Comparison of ENCODE assay signal across 9 cellular contexts in genomic region chr11:66281776-66282467, GRCh38. TPM values are rescaled to one million over a fixed set of nuclear protein-coding genes. Genes with fewer than 3 reads are reported as not detected.
A peak's percentile ranks its signal among the peaks of the same experiment; 100 is the strongest.
DNase-seq lines count a peak whose midpoint lies in the region; ATAC-seq, FAIRE-seq and TF ChIP-seq lines count a peak whose summit lies in the region.
"Had no signal": no experiment of that assay in that cellular context is flagged by ENCODE, and none has a peak within 500 bp of the region (broad histone marks: within the 10 kb centered on the region; RNA-seq: fewer than 3 reads in every experiment).

No MANE protein-coding gene starts in this region.

- no peak overlapping the region for H3K23ac ChIP-seq in H9 (ENCODE audit: insufficient read length, low read depth, low read length)

- TF ChIP-seq CTCF in CD14-positive monocyte (IDR thresholded peaks at IDR 0.05) (no peak), H9 (conservative IDR thresholded peaks at IDR 0.05) (no peak), K562 (IDR thresholded peaks at IDR 0.05 in 2 of 3, conservative IDR thresholded peaks at IDR 0.05 in 1 of 3; ENCODE audit: insufficient read depth in 2 of 3, low read depth in 1 of 3, low read length in 3 of 3) (no peak), nephron (IDR thresholded peaks at IDR 0.05; ENCODE audit: unreplicated experiment in 3 of 3) (no peak), tibial nerve (IDR thresholded peaks at IDR 0.05) (no peak)

- no peak overlapping the region for H2AK5ac ChIP-seq in H9 (ENCODE audit: insufficient read length, low read length)

- H3K4me3 Mint-ChIP-seq in CD14-positive monocyte (peak overlapping the region in 1 of 2 donors; percentile 9), H9 (peak overlapping the region in 1 of 2 experiments; percentile 23; a peak in 1 of 5 replicates), nephron (peak overlapping the region in 2 of 3 experiments; percentile 30 to 37)

- H3K4me2 ChIP-seq in H9 (ENCODE audit: insufficient read depth, insufficient read length, low read length) (no peak overlapping the region), K562 (ENCODE audit: insufficient read depth, low read length) (no peak overlapping the region)

- no peak for TF ChIP-seq EP300 in K562 (IDR thresholded peaks at IDR 0.05; ENCODE audit: low read length)
- no peak for TF ChIP-seq EP300 in tibial nerve (IDR thresholded peaks at IDR 0.05)

- H3K4me3 ChIP-seq in K562, result no peak overlapping the region
- H3K4me3 ChIP-seq in tibial nerve, result no peak overlapping the region

- DNase-seq in CD14-positive monocyte (ENCODE audit: low spot score) (no peak), H9 (no peak), K562 (ENCODE audit: extremely low read depth in 1 of 4, low spot score in 3 of 4) (no peak), NCI-H82 (lab: John Stamatoyannopoulos, UW) (no peak), SIG-M5 (lab: John Stamatoyannopoulos, UW) (no peak), globus pallidus (ENCODE audit: low spot score) (no peak), tibial nerve (ENCODE audit: low spot score in 2 of 2) (no peak)

- H3K27me3 ChIP-seq in H9 (ENCODE audit: insufficient read depth, low read length), result no peaks in the 10 kb centered on the region
- no peaks in the 10 kb centered on the region for H3K27me3 ChIP-seq in K562 (ENCODE audit: control insufficient read depth in 2 of 2, insufficient read depth in 2 of 2, low read length in 2 of 2)
- H3K27me3 ChIP-seq in tibial nerve, result peaks cover 0 to 3% of the 10 kb centered on the region in 2 donors

- no TSS peak for BruUV-seq in K562 (replicated peaks; lab: Mats Ljungman, UMichigan)

- peak overlapping the region; percentile 10 for H3K18ac ChIP-seq in H9 (ENCODE audit: insufficient read length, low read depth, low read length)

- H2BK12ac ChIP-seq in H9 (ENCODE audit: insufficient read length, low read depth, low read length), result no peak overlapping the region

- H2BK5ac ChIP-seq in H9 (ENCODE audit: insufficient read length, low read length), result no peak overlapping the region

- H2BK15ac ChIP-seq in H9 (ENCODE audit: low read depth, low read length), result no peak overlapping the region

- H3K9me3 ChIP-seq in H9 (ENCODE audit: control insufficient read depth, low read depth, low read length) (no peaks in the 10 kb centered on the region), K562 (replicated peaks; ENCODE audit: control insufficient read depth, insufficient read depth, low read depth, low read length) (no peaks in the 10 kb centered on the region), tibial nerve (no peaks in the 10 kb centered on the region)

- H3K14ac ChIP-seq in H9 (ENCODE audit: insufficient read depth, low read length), result peak overlapping the region; percentile 18; the same call in 1 of the 2 replicates

- H3K4me1 Mint-ChIP-seq in CD14-positive monocyte (peaks cover 24% of the 10 kb centered on the region), H9 (peaks cover 25 to 29% of the 10 kb centered on the region in 2 experiments), nephron (peaks cover 16% of the 10 kb centered on the region)

- H4K20me1 ChIP-seq in H9 (ENCODE audit: control insufficient read depth, insufficient read depth, insufficient read length) (no peaks in the 10 kb centered on the region), K562 (replicated peaks; ENCODE audit: control insufficient read depth, insufficient read depth, low read length) (peaks cover 23% of the 10 kb centered on the region)

- no peak overlapping the region for H3T11ph ChIP-seq in H9 (ENCODE audit: low read length)

- no peak overlapping the region for H2BK120ac ChIP-seq in H9 (ENCODE audit: low read depth, low read length, poor library complexity, severe bottlenecking)

- H3K9ac ChIP-seq in H9 (ENCODE audit: extremely low read depth, insufficient read length, low read length) (no peak overlapping the region), K562 (ENCODE audit: insufficient read depth in 1 of 2, low read depth in 2 of 2, low read length in 2 of 2) (no peak overlapping the region)

- POLR2A ChIA-PET in K562 (lab: Yijun Ruan, JAX), result interaction anchor here (0.6 to 3.7 kb wide), 5 partner anchors 8 to 413 kb away, joined by 3 to 21 read pairs (median 4); no protein-coding TSS in a partner anchor

- H3K27ac Mint-ChIP-seq in CD14-positive monocyte (peak overlapping the region in 4 of 7 donors; percentile 31 to 72 (median 53)), H9 (peak overlapping the region in 1 of 3 experiments; percentile 78; a peak in 2 of 7 replicates), nephron (no peak overlapping the region)

- H3K4ac ChIP-seq in H9 (ENCODE audit: low read depth, low read length), result no peak overlapping the region

- in situ Hi-C loops in K562 (cut with MboI), result no loop called here

- no peak overlapping the region for H4K8ac ChIP-seq in H9 (replicated peaks; ENCODE audit: insufficient read length, low read depth, low read length)

- WGBS in H9 (ENCODE audit: extremely low coverage, insufficient read length, low lambda C conversion rate), result no CpG with 5 or more reads among the region's 20 CpGs
- 48% methylated on average over 16 of the region's 20 CpGs for WGBS in K562 (ENCODE audit: insufficient coverage, low coverage, missing lambda C conversion rate)
- 26 to 65% methylated on average over 5 to 20 of the region's 20 CpGs for WGBS in tibial nerve, 2 donors

- H3K79me2 ChIP-seq in H9 (ENCODE audit: insufficient read depth, low read length), result no peaks in the 10 kb centered on the region
- peaks cover 5% of the 10 kb centered on the region; the same call in 2 of the 3 replicates for H3K79me2 ChIP-seq in K562 (ENCODE audit: control insufficient read depth, insufficient read depth, low read length)

- no peak for FAIRE-seq in K562 (lab: Jason Lieb, UNC)

- H3K56ac ChIP-seq in H9 (ENCODE audit: insufficient read length, low read depth, low read length), result no peak overlapping the region

- no peak overlapping the region for H3K27ac ChIP-seq in H9 (ENCODE audit: insufficient read length, low read depth, low read length)
- no peak overlapping the region for H3K27ac ChIP-seq in K562 (ENCODE audit: extremely low read depth, low read depth, low read length)
- H3K27ac ChIP-seq in tibial nerve, result no peak overlapping the region
- H3K27ac ChIP-seq: C4-2B had no signal

- peaks cover 28% of the 10 kb centered on the region; the same call in 2 of the 3 replicates for H3K36me3 ChIP-seq in K562 (ENCODE audit: control insufficient read depth, insufficient read depth, low read length)
- H3K36me3 ChIP-seq in tibial nerve, result peaks cover 0 to 35% (median 0%) of the 10 kb centered on the region in 3 donors

- intact Hi-C loops in CD14-positive monocyte (cut with micrococcal nuclease), result loop anchor here (2.0 kb wide), 1 partner anchor 59 kb away; no protein-coding TSS in a partner anchor
- intact Hi-C loops in K562 (cut with micrococcal nuclease), result no loop called here

- H3K9me3 Mint-ChIP-seq in CD14-positive monocyte (peaks cover 0 to 7% (median 2%) of the 10 kb centered on the region in 7 donors), H9 (no peaks in the 10 kb centered on the region), nephron (no peaks in the 10 kb centered on the region)

- H2BK20ac ChIP-seq in H9 (ENCODE audit: low read depth, low read length, poor library complexity, severe bottlenecking), result no peak overlapping the region

- no peak overlapping the region for H4K5ac ChIP-seq in H9 (ENCODE audit: insufficient read length, low read depth, low read length)

- CTCF ChIA-PET in K562 (lab: Yijun Ruan, JAX; ENCODE audit: low intra/inter-chr PET ratio), result interaction anchor here (1.1 to 1.2 kb wide), 2 partner anchors 46 to 59 kb away, joined by 5 to 6 read pairs; no protein-coding TSS in a partner anchor

- H3K36me3 Mint-ChIP-seq in CD14-positive monocyte (peaks cover 13 to 21% of the 10 kb centered on the region in 2 donors), H9 (ENCODE audit: insufficient read depth in 1 of 3, low read depth in 3 of 3) (peaks cover 0 to 10% (median 9%) of the 10 kb centered on the region in 3 experiments; a peak in 5 of 7 replicates), nephron (ENCODE audit: low read depth) (no peaks in the 10 kb centered on the region)

- H2AFZ ChIP-seq in H9 (ENCODE audit: low read length) (no peak overlapping the region), K562 (ENCODE audit: low read depth, low read length) (no peak overlapping the region)

- H3K79me1 ChIP-seq in H9 (ENCODE audit: insufficient read depth, low read depth, low read length, poor library complexity, severe bottlenecking), result no peaks in the 10 kb centered on the region

- H3K4me1 ChIP-seq in H9 (ENCODE audit: insufficient read depth, low read length) (no peaks in the 10 kb centered on the region), K562 (replicated peaks in 1 of 2; ENCODE audit: control insufficient read depth in 2 of 2, insufficient read depth in 2 of 2, low read length in 2 of 2) (peaks cover 2 to 51% of the 10 kb centered on the region in 2 experiments; a peak in 3 of 5 replicates), tibial nerve (peaks cover 0 to 51% (median 16%) of the 10 kb centered on the region in 4 donors)

- H4K91ac ChIP-seq in H9 (ENCODE audit: insufficient read length, low read depth, low read length), result no peak overlapping the region

- TF ChIP-seq POLR2A in K562 (conservative IDR thresholded peaks at IDR 0.05) (no peak), tibial nerve (IDR thresholded peaks at IDR 0.05) (no peak)

- H3K27me3 Mint-ChIP-seq in CD14-positive monocyte (ENCODE audit: low read depth in 3 of 3) (peaks cover 22 to 34% (median 32%) of the 10 kb centered on the region in 3 donors), H9 (ENCODE audit: low read depth) (peaks cover 23% of the 10 kb centered on the region), nephron (ENCODE audit: low read depth) (peaks cover 4% of the 10 kb centered on the region)

- peaks cover 4% of the 10 kb centered on the region for H3K9me1 ChIP-seq in K562 (ENCODE audit: control insufficient read depth, insufficient read depth, low read length)

- H3K23me2 ChIP-seq in H9 (ENCODE audit: insufficient read length, low read depth, low read length, poor library complexity, severe bottlenecking), result no peaks in the 10 kb centered on the region

- no peak for TF ChIP-seq RAD21 in K562 (CRISPR knock-in tag; conservative IDR thresholded peaks at IDR 0.05 in 1 of 2, IDR thresholded peaks at IDR 0.05 in 1 of 2)

- no peak for ATAC-seq in K562

RNA-seq across cellular contexts. Expression of gene CNIH2, which starts 3.9 kb away (rescaled TPM):
- polyA plus RNA-seq in CD14-positive monocyte, result not detected
- total RNA-seq in H9 (2021), result 11.8 and 12.0 TPM in 2 replicates
- 0.92 and 2.0 TPM in 2 replicates for total RNA-seq in K562 (2011; cell fraction: chromatin; rRNA removed; ENCODE audit: low replicate concordance)
- 0.92 and 1.7 TPM in 2 replicates for total RNA-seq in K562 (2011; cell fraction: nucleolus; rRNA removed)
- 0.95 and 1.2 TPM in 2 replicates for total RNA-seq in K562 (2011; cell fraction: nucleoplasm; rRNA removed)
- total RNA-seq in K562 (2014; rRNA removed), result 0.61 TPM in 1 of 2 replicates, not detected in the other
- total RNA-seq in K562 (2014; rRNA removed; fragmentation: Illumina TruSeq; extraction: Trizol), result not detected in 2 replicates
- total RNA-seq in K562 (2015; rRNA removed; fragmentation: Illumina TruSeq; extraction: Trizol), result 0.11 and 0.40 TPM in 2 replicates
- 0.89 and 1.1 TPM in 2 replicates for total RNA-seq in K562 (2021)
- 0.26 and 0.30 TPM in 2 replicates for polyA plus RNA-seq in K562 (2011; rRNA removed)
- 0.52 and 0.69 TPM in 2 replicates for polyA plus RNA-seq in K562 (2011; cell fraction: cytosol; rRNA removed)
- 1.1 and 1.7 TPM in 2 replicates for polyA plus RNA-seq in K562 (2011; cell fraction: nucleus; rRNA removed)
- polyA plus RNA-seq in K562 (2012), result 0.52 and 0.57 TPM in 2 replicates
- polyA plus RNA-seq in K562 (2014; fragmentation: Illumina TruSeq; extraction: Trizol), result 0.36 and 0.65 TPM in 2 replicates
- polyA plus RNA-seq in K562 (2014; fragmentation: Nextera tagmentation; extraction: Ambion mirVana), result not detected
- polyA plus RNA-seq in K562 (2014; rRNA removed), result 0.27 and 0.55 TPM in 2 replicates
- polyA minus RNA-seq in K562 (2011; rRNA and poly(A)+ RNA removed), result not detected in 2 replicates
- polyA minus RNA-seq in K562 (2011; cell fraction: cytosol; rRNA and poly(A)+ RNA removed), result not detected in 2 replicates
- 0.13 TPM in 1 of 2 replicates, not detected in the other for polyA minus RNA-seq in K562 (2011; cell fraction: nucleus; rRNA and poly(A)+ RNA removed)
- total RNA-seq in tibial nerve, result not detected

RNA-seq across cellular contexts. Expression of gene YIF1A, which starts 7.0 kb away (rescaled TPM):
- polyA plus RNA-seq in CD14-positive monocyte (10 to 100 TPM; 63.8 to 81.1 TPM), K562 (2011; rRNA removed) (77.2 and 108 TPM in 2 replicates), K562 (2014; fragmentation: Illumina TruSeq; extraction: Trizol) (111 and 119 TPM in 2 replicates), K562 (2014; fragmentation: Nextera tagmentation; extraction: Ambion mirVana) (10 to 100 TPM in 1 of 2 experiments, 1 to 10 TPM in 1; 8.6 to 33.6 TPM), K562 (2014; rRNA removed) (83.6 and 96.7 TPM in 2 replicates)
- total RNA-seq in H9 (2021) (64.3 and 71.6 TPM in 2 replicates), K562 (2014; rRNA removed) (121 and 158 TPM in 2 replicates), K562 (2014; rRNA removed; fragmentation: Illumina TruSeq; extraction: Trizol) (29.4 and 39.3 TPM in 2 replicates), K562 (2015; rRNA removed; fragmentation: Illumina TruSeq; extraction: Trizol) (44.8 and 51.6 TPM in 2 replicates), K562 (2021) (108 and 120 TPM in 2 replicates), tibial nerve (100 to 1,000 TPM in 2 of 4 donors, 10 to 100 TPM in 2; 76.0 to 143 (median 90.6) TPM)
- total RNA-seq in K562 (2011; cell fraction: chromatin; rRNA removed; ENCODE audit: low replicate concordance), result 49.3 and 178 TPM in 2 replicates
- total RNA-seq in K562 (2011; cell fraction: nucleolus; rRNA removed), result 331 and 338 TPM in 2 replicates
- total RNA-seq in K562 (2011; cell fraction: nucleoplasm; rRNA removed), result 162 and 163 TPM in 2 replicates
- polyA plus RNA-seq in K562 (2011; cell fraction: cytosol; rRNA removed), result 234 and 367 TPM in 2 replicates
- polyA plus RNA-seq in K562 (2011; cell fraction: nucleus; rRNA removed), result 162 and 217 TPM in 2 replicates
- polyA plus RNA-seq in K562 (2012), result 106 and 144 TPM in 2 replicates
- 84.7 and 117 TPM in 2 replicates for polyA minus RNA-seq in K562 (2011; rRNA and poly(A)+ RNA removed)
- polyA minus RNA-seq in K562 (2011; cell fraction: cytosol; rRNA and poly(A)+ RNA removed), result 120 and 144 TPM in 2 replicates
- 46.6 and 57.5 TPM in 2 replicates for polyA minus RNA-seq in K562 (2011; cell fraction: nucleus; rRNA and poly(A)+ RNA removed)

RNA-seq across cellular contexts. Expression of gene TMEM151A, which starts 9.8 kb away (rescaled TPM):
- polyA plus RNA-seq in CD14-positive monocyte, result not detected
- total RNA-seq in H9 (2021), result 1.2 and 1.4 TPM in 2 replicates
- not detected in 2 replicates for total RNA-seq in K562 (2011; cell fraction: chromatin; rRNA removed; ENCODE audit: low replicate concordance)
- not detected in 2 replicates for total RNA-seq in K562 (2011; cell fraction: nucleolus; rRNA removed)
- not detected in 2 replicates for total RNA-seq in K562 (2011; cell fraction: nucleoplasm; rRNA removed)
- total RNA-seq in K562 (2014; rRNA removed), result not detected in 2 replicates
- total RNA-seq in K562 (2014; rRNA removed; fragmentation: Illumina TruSeq; extraction: Trizol), result not detected in 2 replicates
- total RNA-seq in K562 (2015; rRNA removed; fragmentation: Illumina TruSeq; extraction: Trizol), result not detected in 2 replicates
- total RNA-seq in K562 (2021), result not detected in 2 replicates
- polyA plus RNA-seq in K562 (2011; rRNA removed), result not detected in 2 replicates
- 0.01 TPM in 1 of 2 replicates, not detected in the other for polyA plus RNA-seq in K562 (2011; cell fraction: cytosol; rRNA removed)
- polyA plus RNA-seq in K562 (2011; cell fraction: nucleus; rRNA removed), result not detected in 2 replicates
- not detected in 2 replicates for polyA plus RNA-seq in K562 (2012)
- not detected in 2 replicates for polyA plus RNA-seq in K562 (2014; fragmentation: Illumina TruSeq; extraction: Trizol)
- polyA plus RNA-seq in K562 (2014; fragmentation: Nextera tagmentation; extraction: Ambion mirVana), result not detected
- not detected in 2 replicates for polyA plus RNA-seq in K562 (2014; rRNA removed)
- not detected in 2 replicates for polyA minus RNA-seq in K562 (2011; rRNA and poly(A)+ RNA removed)
- not detected in 2 replicates for polyA minus RNA-seq in K562 (2011; cell fraction: cytosol; rRNA and poly(A)+ RNA removed)
- polyA minus RNA-seq in K562 (2011; cell fraction: nucleus; rRNA and poly(A)+ RNA removed), result 0.13 TPM in 1 of 2 replicates, not detected in the other
- not detected for total RNA-seq in tibial nerve

RNA-seq across cellular contexts. Expression of gene RAB1B, which starts 13.5 kb away (rescaled TPM):
- 10 to 100 TPM; 17.9 to 18.8 TPM for polyA plus RNA-seq in CD14-positive monocyte
- 118 and 122 TPM in 2 replicates for total RNA-seq in H9 (2021)
- total RNA-seq in K562 (2011; cell fraction: chromatin; rRNA removed; ENCODE audit: low replicate concordance), result 13.9 and 38.2 TPM in 2 replicates
- 41.5 and 42.0 TPM in 2 replicates for total RNA-seq in K562 (2011; cell fraction: nucleolus; rRNA removed)
- total RNA-seq in K562 (2011; cell fraction: nucleoplasm; rRNA removed), result 31.3 and 34.9 TPM in 2 replicates
- total RNA-seq in K562 (2014; rRNA removed), result 102 and 135 TPM in 2 replicates
- 29.3 and 43.7 TPM in 2 replicates for total RNA-seq in K562 (2014; rRNA removed; fragmentation: Illumina TruSeq; extraction: Trizol)
- total RNA-seq in K562 (2015; rRNA removed; fragmentation: Illumina TruSeq; extraction: Trizol), result 83.8 and 85.1 TPM in 2 replicates
- 135 and 139 TPM in 2 replicates for total RNA-seq in K562 (2021)
- 98.6 and 129 TPM in 2 replicates for polyA plus RNA-seq in K562 (2011; rRNA removed)
- polyA plus RNA-seq in K562 (2011; cell fraction: cytosol; rRNA removed), result 213 and 403 TPM in 2 replicates
- 62.4 and 74.2 TPM in 2 replicates for polyA plus RNA-seq in K562 (2011; cell fraction: nucleus; rRNA removed)
- 127 and 138 TPM in 2 replicates for polyA plus RNA-seq in K562 (2012)
- polyA plus RNA-seq in K562 (2014; fragmentation: Illumina TruSeq; extraction: Trizol), result 140 and 182 TPM in 2 replicates
- 10 to 100 TPM in 1 of 2 experiments, 1 to 10 TPM in 1; 5.6 to 16.0 TPM for polyA plus RNA-seq in K562 (2014; fragmentation: Nextera tagmentation; extraction: Ambion mirVana)
- polyA plus RNA-seq in K562 (2014; rRNA removed), result 135 and 146 TPM in 2 replicates
- polyA minus RNA-seq in K562 (2011; rRNA and poly(A)+ RNA removed), result 57.1 and 92.7 TPM in 2 replicates
- polyA minus RNA-seq in K562 (2011; cell fraction: cytosol; rRNA and poly(A)+ RNA removed), result 94.6 and 97.2 TPM in 2 replicates
- 10.4 and 16.3 TPM in 2 replicates for polyA minus RNA-seq in K562 (2011; cell fraction: nucleus; rRNA and poly(A)+ RNA removed)
- total RNA-seq in tibial nerve, result 100 to 1,000 TPM in 2 of 4 donors, 10 to 100 TPM in 2; 76.3 to 144 (median 96.8) TPM

RNA-seq across cellular contexts. Expression of gene KLC2, which starts 24.4 kb away (rescaled TPM):
- polyA plus RNA-seq in CD14-positive monocyte (under 1 TPM; 0.67 to 0.90 TPM), K562 (2011; rRNA removed) (8.5 and 12.5 TPM in 2 replicates), K562 (2014; fragmentation: Illumina TruSeq; extraction: Trizol) (14.6 and 18.0 TPM in 2 replicates), K562 (2014; fragmentation: Nextera tagmentation; extraction: Ambion mirVana) (under 1 TPM in 1 of 2 experiments, not detected in 1; 0.08 TPM), K562 (2014; rRNA removed) (20.5 and 23.3 TPM in 2 replicates)
- total RNA-seq in H9 (2021) (56.7 and 59.7 TPM in 2 replicates), K562 (2014; rRNA removed) (9.3 and 10.2 TPM in 2 replicates), K562 (2014; rRNA removed; fragmentation: Illumina TruSeq; extraction: Trizol) (2.5 and 4.1 TPM in 2 replicates), K562 (2015; rRNA removed; fragmentation: Illumina TruSeq; extraction: Trizol) (8.8 and 10.4 TPM in 2 replicates), K562 (2021) (28.6 and 29.2 TPM in 2 replicates), tibial nerve (10 to 100 TPM; 14.9 to 32.7 (median 23.9) TPM)
- 40.5 and 97.2 TPM in 2 replicates for total RNA-seq in K562 (2011; cell fraction: chromatin; rRNA removed; ENCODE audit: low replicate concordance)
- total RNA-seq in K562 (2011; cell fraction: nucleolus; rRNA removed), result 43.6 and 44.5 TPM in 2 replicates
- 39.9 and 51.1 TPM in 2 replicates for total RNA-seq in K562 (2011; cell fraction: nucleoplasm; rRNA removed)
- polyA plus RNA-seq in K562 (2011; cell fraction: cytosol; rRNA removed), result 7.7 and 14.0 TPM in 2 replicates
- polyA plus RNA-seq in K562 (2011; cell fraction: nucleus; rRNA removed), result 40.5 and 65.1 TPM in 2 replicates
- 18.1 and 26.7 TPM in 2 replicates for polyA plus RNA-seq in K562 (2012)
- polyA minus RNA-seq in K562 (2011; rRNA and poly(A)+ RNA removed), result 9.1 and 11.0 TPM in 2 replicates
- 9.9 and 10.3 TPM in 2 replicates for polyA minus RNA-seq in K562 (2011; cell fraction: cytosol; rRNA and poly(A)+ RNA removed)
- 14.5 and 19.0 TPM in 2 replicates for polyA minus RNA-seq in K562 (2011; cell fraction: nucleus; rRNA and poly(A)+ RNA removed)

Comparison
In these comparisons a context has a peak if more than half of its experiments do, and no peak if none do; other contexts are left out.
1. H3K27ac Mint-ChIP-seq: peak in CD14-positive monocyte (4 of 7); none in nephron (0 of 3).